18 cellular contexts compared by ENCODE assay signal in genomic region chr22:37082251-37082650, GRCh38. TPM values are rescaled to one million over a fixed set of nuclear protein-coding genes. Genes with fewer than 3 reads are reported as not detected.
A peak's percentile ranks its signal among the peaks of the same experiment; 100 is the strongest.
DNase-seq lines count a peak whose midpoint lies in the region; ATAC-seq and TF ChIP-seq lines count a peak whose summit lies in the region.
"Had no signal": no experiment of that assay in that cellular context is flagged by ENCODE, and none has a peak within 500 bp of the region (broad histone marks: within the 10 kb centered on the region; RNA-seq: fewer than 3 reads in every experiment).

No MANE protein-coding gene starts in this region.

- no peaks in the 10 kb centered on the region for H3K27me3 ChIP-seq in thyroid gland

- no peaks in the 10 kb centered on the region for H3K27me3 Mint-ChIP-seq in activated naive CD4-positive, alpha-beta T cell treated with anti-CD3 and anti-CD28 coated beads, Interleukin-2, amount 50 U/mL, for 24 hours
- H3K27me3 Mint-ChIP-seq in activated CD4-positive, alpha-beta memory T cell treated with anti-CD3 and anti-CD28 coated beads for 36 hours: no peaks in the 10 kb centered on the region
- H3K27me3 Mint-ChIP-seq in central memory CD8-positive, alpha-beta T cell: no peaks in the 10 kb centered on the region

- H3K9me3 ChIP-seq in thyroid gland: no peaks in the 10 kb centered on the region
- H3K9me3 ChIP-seq: gastroesophageal sphincter, suprapubic skin had no signal

- no peak overlapping the region for H3K4me3 Mint-ChIP-seq in activated naive CD4-positive, alpha-beta T cell treated with anti-CD3 and anti-CD28 coated beads, Interleukin-2, amount 50 U/mL, for 24 hours
- peak overlapping the region; percentile 4 for H3K4me3 Mint-ChIP-seq in activated CD4-positive, alpha-beta memory T cell treated with anti-CD3 and anti-CD28 coated beads for 36 hours
- H3K4me3 Mint-ChIP-seq in central memory CD8-positive, alpha-beta T cell: no peak overlapping the region
- H3K4me3 Mint-ChIP-seq: IgD-negative memory B cell had no signal

- H3K4me1 Mint-ChIP-seq in activated naive CD4-positive, alpha-beta T cell treated with anti-CD3 and anti-CD28 coated beads, Interleukin-2, amount 50 U/mL, for 24 hours: peaks cover 45% of the 10 kb centered on the region
- peaks cover 69% of the 10 kb centered on the region for H3K4me1 Mint-ChIP-seq in activated CD4-positive, alpha-beta memory T cell treated with anti-CD3 and anti-CD28 coated beads for 36 hours (ENCODE audit: low read depth)
- H3K4me1 Mint-ChIP-seq in central memory CD8-positive, alpha-beta T cell: peaks cover 30% of the 10 kb centered on the region

- H3K36me3 Mint-ChIP-seq in activated naive CD4-positive, alpha-beta T cell treated with anti-CD3 and anti-CD28 coated beads, Interleukin-2, amount 50 U/mL, for 24 hours: no peaks in the 10 kb centered on the region
- H3K36me3 Mint-ChIP-seq in activated CD4-positive, alpha-beta memory T cell treated with anti-CD3 and anti-CD28 coated beads for 36 hours: peaks cover 19% of the 10 kb centered on the region
- H3K36me3 Mint-ChIP-seq in central memory CD8-positive, alpha-beta T cell (ENCODE audit: insufficient read depth): peaks cover 16% of the 10 kb centered on the region
- H3K36me3 Mint-ChIP-seq: IgD-negative memory B cell had no signal

- no peak for TF ChIP-seq CTCF in thyroid gland (IDR thresholded peaks at IDR 0.05)

- no peak for ATAC-seq in central memory CD8-positive, alpha-beta T cell (replicated peaks; ENCODE audit: extremely low read depth, poor library complexity, severe bottlenecking)
- ATAC-seq in stimulated activated naive CD8-positive, alpha-beta T cell treated with anti-CD3 and anti-CD28 coated beads, Interleukin-15, Interleukin-2, amounts not matched to agents 100 U/mL and 50 U/mL, for 24 hours: peak; percentile 51
- ATAC-seq in Right ventricle myocardium superior (ENCODE audit: poor library complexity): no peak
- ATAC-seq: gastroesophageal sphincter had no signal

- no peaks in the 10 kb centered on the region for H3K4me1 ChIP-seq in thyroid gland
- H3K4me1 ChIP-seq: gastroesophageal sphincter had no signal

- intact Hi-C loops in activated CD4-positive, alpha-beta memory T cell treated with anti-CD3 and anti-CD28 coated beads for 36 hours (cut with micrococcal nuclease): no loop called here
- intact Hi-C loops in Right ventricle myocardium superior (cut with DNase I): no loop called here
- intact Hi-C loops in thyroid gland (cut with DNase I): no loop called here

- no peak overlapping the region for H3K27ac ChIP-seq in thyroid gland
- H3K27ac ChIP-seq: coronary artery, gastroesophageal sphincter, suprapubic skin had no signal

- 96 to 100% methylated on average over 1 to 6 of the region's 9 CpGs for WGBS in thyroid gland, 2 donors

- H3K36me3 ChIP-seq in thyroid gland: no peaks in the 10 kb centered on the region
- H3K36me3 ChIP-seq: gastroesophageal sphincter, suprapubic skin had no signal

- CTCF ChIA-PET in activated CD4-positive, alpha-beta memory T cell treated with anti-CD3 and anti-CD28 coated beads for 36 hours (lab: Charles Lee): interaction anchor here (1.2 to 5.2 kb wide), 5 partner anchors 12 to 117 kb away, joined by 3 to 91 read pairs (median 12); no protein-coding TSS in a partner anchor

- POLR2A ChIA-PET in activated CD4-positive, alpha-beta memory T cell treated with anti-CD3 and anti-CD28 coated beads for 36 hours (lab: Charles Lee): interaction anchor here (0.6 to 3.9 kb wide), 14 partner anchors 9 to 147 kb away, joined by 3 to 99 read pairs (median 4); partner anchors contain the start of genes IL2RB and TMPRSS6

- H3K27ac Mint-ChIP-seq in activated naive CD4-positive, alpha-beta T cell treated with anti-CD3 and anti-CD28 coated beads, Interleukin-2, amount 50 U/mL, for 24 hours: peak overlapping the region; percentile 86
- peak overlapping the region; percentile 91 for H3K27ac Mint-ChIP-seq in activated CD4-positive, alpha-beta memory T cell treated with anti-CD3 and anti-CD28 coated beads for 36 hours
- H3K27ac Mint-ChIP-seq in central memory CD8-positive, alpha-beta T cell (ENCODE audit: low read depth): peak overlapping the region; percentile 21
- H3K27ac Mint-ChIP-seq: IgD-negative memory B cell had no signal

- H3K9me3 Mint-ChIP-seq in activated naive CD4-positive, alpha-beta T cell treated with anti-CD3 and anti-CD28 coated beads, Interleukin-2, amount 50 U/mL, for 24 hours: no peaks in the 10 kb centered on the region
- H3K9me3 Mint-ChIP-seq in activated CD4-positive, alpha-beta memory T cell treated with anti-CD3 and anti-CD28 coated beads for 36 hours: no peaks in the 10 kb centered on the region
- H3K9me3 Mint-ChIP-seq in central memory CD8-positive, alpha-beta T cell: no peaks in the 10 kb centered on the region
- H3K9me3 Mint-ChIP-seq: IgD-negative memory B cell had no signal

- TF ChIP-seq POLR2A in thyroid gland (IDR thresholded peaks at IDR 0.05): no peak

- no peak for DNase-seq in activated naive CD4-positive, alpha-beta T cell treated with anti-CD3 and anti-CD28 coated beads, Interleukin-2, amount 50 U/mL, for 16 hours
- DNase-seq in activated CD4-positive, alpha-beta memory T cell treated with anti-CD3 and anti-CD28 coated beads for 36 hours: peak; percentile 79
- DNase-seq in central memory CD8-positive, alpha-beta T cell (ENCODE audit: low spot score in 2 of 2): no peak
- peak; percentile 50 for DNase-seq in stimulated activated naive CD8-positive, alpha-beta T cell treated with anti-CD3 and anti-CD28 coated beads, Interleukin-15, Interleukin-2, amounts not matched to agents 100 U/mL and 50 U/mL, for 24 hours
- DNase-seq in Right ventricle myocardium superior (no peak), thyroid gland (no peak), foreskin melanocyte (no peak)
- DNase-seq: MV-4-11, NCI-H2081, NCI-H524, small intestine, T-helper 9 cell had no signal

- no peak overlapping the region for H3K4me3 ChIP-seq in thyroid gland (replicated peaks in 1 of 3)
- H3K4me3 ChIP-seq: coronary artery, gastroesophageal sphincter, suprapubic skin had no signal

RNA-seq across cellular contexts. Expression of gene TMPRSS6, which starts 27.3 kb away (rescaled TPM):
- 10 to 100 TPM; 39.9 to 42.1 TPM for total RNA-seq in activated CD4-positive, alpha-beta memory T cell treated with anti-CD3 and anti-CD28 coated beads for 36 hours
- total RNA-seq in Right ventricle myocardium superior (not detected), thyroid gland (under 1 TPM in 1 of 4 donors, not detected in 3; 0.50 TPM)
- total RNA-seq: astrocyte, gastroesophageal sphincter had no signal

RNA-seq across cellular contexts. Expression of gene KCTD17, which starts 30.7 kb away (rescaled TPM):
- 10 to 100 TPM; 46.0 to 47.3 TPM for total RNA-seq in activated CD4-positive, alpha-beta memory T cell treated with anti-CD3 and anti-CD28 coated beads for 36 hours
- total RNA-seq in Right ventricle myocardium superior: 8.9 TPM
- total RNA-seq in thyroid gland: 10 to 100 TPM in 2 of 4 donors, 1 to 10 TPM in 2; 6.1 to 18.9 (median 12.6) TPM

Comparison
In these comparisons a context has a peak if more than half of its experiments do, and no peak if none do; other contexts are left out.
1. H3K27ac Mint-ChIP-seq: peak in every context shown above with its lines; median percentile 91 in activated CD4-positive, alpha-beta memory T cell treated with anti-CD3 and anti-CD28 coated beads for 36 hours; 86 in activated naive CD4-positive, alpha-beta T cell treated with anti-CD3 and anti-CD28 coated beads, Interleukin-2, amount 50 U/mL, for 24 hours; 21 in central memory CD8-positive, alpha-beta T cell.
2. DNase-seq: peak in activated CD4-positive, alpha-beta memory T cell treated with anti-CD3 and anti-CD28 coated beads for 36 hours (single experiment) and stimulated activated naive CD8-positive, alpha-beta T cell treated with anti-CD3 and anti-CD28 coated beads, Interleukin-15, Interleukin-2, amounts not matched to agents 100 U/mL and 50 U/mL, for 24 hours (single experiment); none in activated naive CD4-positive, alpha-beta T cell treated with anti-CD3 and anti-CD28 coated beads, Interleukin-2, amount 50 U/mL, for 16 hours (single experiment), central memory CD8-positive, alpha-beta T cell (0 of 2), Right ventricle myocardium superior (single experiment), thyroid gland (0 of 2) and foreskin melanocyte (single experiment).
3. RNA of gene TMPRSS6, which starts 27.3 kb away (total RNA-seq): 39.9 to 42.1 TPM in activated CD4-positive, alpha-beta memory T cell treated with anti-CD3 and anti-CD28 coated beads for 36 hours; 0.50 TPM in thyroid gland and not detected in Right ventricle myocardium superior (single experiment); every median in the first group is over 10 times any median in the second.